8 cellular contexts compared by ENCODE assay signal in genomic region chr14:104926619-104927431, GRCh38. TPM values are rescaled to one million over a fixed set of nuclear protein-coding genes. Genes with fewer than 3 reads are reported as not detected.
DNase-seq lines count a peak whose midpoint lies in the region; ATAC-seq and TF ChIP-seq lines count a peak whose summit lies in the region.

No MANE protein-coding gene starts in this region.

- no peak overlapping the region for H3K27ac ChIP-seq in brain microvascular endothelial cell
- H3K27ac ChIP-seq in adrenal gland, result no peak overlapping the region

- H3K4me1 ChIP-seq in adrenal gland (replicated peaks in 1 of 2), result no peaks in the 10 kb centered on the region

- TF ChIP-seq CTCF in GM12864 (IDR thresholded peaks at IDR 0.05; ENCODE audit: low read depth, low read length, missing control alignments), result no peak
- peak; percentile 12 for TF ChIP-seq CTCF in brain microvascular endothelial cell (IDR thresholded peaks at IDR 0.05; ENCODE audit: low read depth, low read length, missing control alignments)
- TF ChIP-seq CTCF in adrenal gland (IDR thresholded peaks at IDR 0.05), result no peak

- H3K27me3 ChIP-seq in brain microvascular endothelial cell (replicated peaks) (peaks cover 12% of the 10 kb centered on the region), adrenal gland (peaks cover 5% of the 10 kb centered on the region)

- H3K36me3 ChIP-seq in brain microvascular endothelial cell (replicated peaks) (no peaks in the 10 kb centered on the region), adrenal gland (replicated peaks in 1 of 2) (no peaks in the 10 kb centered on the region)

- intact Hi-C loops in posterior vena cava (cut with DNase I), result no loop called here
- intact Hi-C loops in adrenal gland (cut with DNase I), result no loop called here

- in situ Hi-C loops in brain microvascular endothelial cell (cut with HindIII; ENCODE audit: low pct_ligation_motif_present, low sequenced_read_pairs), result no loop called here

- 35 to 65% (median 57%) methylated on average over 5 to 21 of the region's 21 CpGs; no CpG with 5 or more reads in 1 of the 4 donors for WGBS in adrenal gland, 4 donors

- peak; percentile 74 for ATAC-seq in GM21367 (IDR thresholded peaks at IDR 0.05; ENCODE audit: unreplicated experiment)
- ATAC-seq in HG03432 (IDR thresholded peaks at IDR 0.05; ENCODE audit: unreplicated experiment), result peak; percentile 75

- H3K4me3 ChIP-seq in GM12864 (ENCODE audit: low read depth, low read length), result peak overlapping the region; percentile 61
- H3K4me3 ChIP-seq in brain microvascular endothelial cell (ENCODE audit: low read depth, low read length), result no peak overlapping the region
- no peak overlapping the region for H3K4me3 ChIP-seq in adrenal gland

- H3K9me3 ChIP-seq in adrenal gland (replicated peaks in 1 of 3), result no peaks in the 10 kb centered on the region

- peak; percentile 94 for DNase-seq in GM12864 (ENCODE audit: low read depth)
- no peak for DNase-seq in brain microvascular endothelial cell
- DNase-seq in posterior vena cava (ENCODE audit: low spot score), result no peak
- no peak for DNase-seq in activated CD4-positive, CD25-positive, alpha-beta regulatory T cell (lab: John Stamatoyannopoulos, UW)
- no peak for DNase-seq in activated CD4-positive, alpha-beta T cell treated with anti-CD3 and anti-CD28 coated beads, Interleukin-2, amount 50 U/mL, for 4 hours
- DNase-seq in adrenal gland, result no peak

- no peak for TF ChIP-seq POLR2A in adrenal gland (IDR thresholded peaks at IDR 0.05)

RNA-seq across cellular contexts. Expression of gene PLD4, which starts 2.1 kb away (rescaled TPM):
- total RNA-seq in posterior vena cava (under 1 TPM in 1 of 2 donors, not detected in 1; 0.24 TPM), adrenal gland (1 to 10 TPM in 1 of 8 donors, under 1 TPM in 4, not detected in 3; 0.30 to 1.9 (median 0.50) TPM)
- 1 to 10 TPM in 1 of 3 donors, under 1 TPM in 2; 0.37 to 1.0 (median 0.64) TPM for polyA plus RNA-seq in adrenal gland

RNA-seq across cellular contexts. Expression of gene AHNAK2, which starts 51.3 kb away (rescaled TPM):
- total RNA-seq in posterior vena cava, result 100 to 1,000 TPM; 242 to 274 TPM
- 10 to 100 TPM in 2 of 8 donors, 1 to 10 TPM in 4, under 1 TPM in 2; 0.69 to 16.0 (median 4.1) TPM for total RNA-seq in adrenal gland
- polyA plus RNA-seq in adrenal gland, result 1 to 10 TPM; 1.8 to 6.5 (median 4.4) TPM

RNA-seq across cellular contexts. Expression of gene CLBA1, which starts 58.8 kb away (rescaled TPM):
- total RNA-seq in posterior vena cava (1 to 10 TPM; 4.7 to 5.6 TPM), adrenal gland (10 to 100 TPM in 2 of 8 donors, 1 to 10 TPM in 6; 6.3 to 13.4 (median 8.4) TPM)
- 10 to 100 TPM; 11.1 to 22.5 (median 19.9) TPM for polyA plus RNA-seq in adrenal gland

Comparison
In these comparisons a context has a peak if more than half of its experiments do, and no peak if none do; other contexts are left out.
1. RNA of gene AHNAK2, which starts 51.3 kb away (total RNA-seq): 242 to 274 TPM in posterior vena cava; 0.69 to 16.0 TPM in adrenal gland; every median in the first group is over 10 times any median in the second.